In genomic region chr1:234969630-234970370, GRCh38 we compare ENCODE assay signal across 8 cellular contexts.
DNase-seq lines count a peak whose midpoint lies in the region; ATAC-seq and TF ChIP-seq lines count a peak whose summit lies in the region.

No MANE protein-coding gene starts in this region.

- ATAC-seq in GM23338: peak; percentile 68
- peak; percentile 37 for ATAC-seq in thoracic aorta (ENCODE audit: insufficient number of reproducible peaks, low FRiP score, low read depth)
- no peak for ATAC-seq in GM18511 (IDR thresholded peaks at IDR 0.05; ENCODE audit: unreplicated experiment)
- ATAC-seq in HG03354 (IDR thresholded peaks at IDR 0.05; ENCODE audit: poor library complexity, severe bottlenecking, unreplicated experiment): no peak

- TF ChIP-seq CTCF in GM23338 (conservative IDR thresholded peaks at IDR 0.05; ENCODE audit: low read depth in 2 of 2) (no peak), dorsolateral prefrontal cortex (IDR thresholded peaks at IDR 0.05 in 54 of 56, conservative IDR thresholded peaks at IDR 0.05 in 2 of 56; ENCODE audit: low read depth in 1 of 56, partially characterized antibody in 56 of 56) (peak in 32 of 56 donors; percentile 7 to 52 (median 30)), thoracic aorta (IDR thresholded peaks at IDR 0.05) (no peak)

- H3K9me3 ChIP-seq in thoracic aorta: no peaks in the 10 kb centered on the region

- H4K20me1 ChIP-seq in GM23338 (replicated peaks; ENCODE audit: insufficient read depth): no peaks in the 10 kb centered on the region

- H3F3A ChIP-seq in GM23338 (replicated peaks; ENCODE audit: low read depth): peaks cover 7% of the 10 kb centered on the region; the same call in 1 of the 2 replicates

- no peaks in the 10 kb centered on the region for H3K9me3 Mint-ChIP-seq in GM23338

- intact Hi-C loops in dorsolateral prefrontal cortex (cut with DNase I): loop anchor here in 1 of 2 donors (5.0 kb wide), 1 partner anchor 107 kb away; no protein-coding TSS in a partner anchor

- H3K9me2 ChIP-seq in GM23338 (ENCODE audit: insufficient read depth): 0 out of 2 replicates have a peak, but pooled peaks cover 2% of the 10 kb centered on the region

- H3K27me3 Mint-ChIP-seq in GM23338 (ENCODE audit: insufficient read depth, low read depth, poor library complexity): peaks cover 7% of the 10 kb centered on the region

- H3K27me3 ChIP-seq in GM23338 (ENCODE audit: insufficient read depth) (no peaks in the 10 kb centered on the region), dorsolateral prefrontal cortex (no peaks in the 10 kb centered on the region), thoracic aorta (replicated peaks; ENCODE audit: insufficient read depth) (no peaks in the 10 kb centered on the region)

- H3K27ac ChIP-seq in GM23338 (ENCODE audit: low read depth): peak overlapping the region; percentile 89
- H3K27ac ChIP-seq in dorsolateral prefrontal cortex: peak overlapping the region; percentile 19 to 93 (median 85)
- peak overlapping the region; percentile 87 to 93 for H3K27ac ChIP-seq in thoracic aorta

- peaks cover 40% of the 10 kb centered on the region for H3K4me1 Mint-ChIP-seq in GM23338

- peaks cover 19% of the 10 kb centered on the region for H3K4me1 ChIP-seq in GM23338 (ENCODE audit: insufficient read depth)
- peaks cover 37 to 55% of the 10 kb centered on the region in 2 donors for H3K4me1 ChIP-seq in thoracic aorta (ENCODE audit: control insufficient read depth in 1 of 2, low read depth in 2 of 2)

- H3K4me3 ChIP-seq in GM23338 (peak overlapping the region; percentile 35), dorsolateral prefrontal cortex (peak overlapping the region; percentile 13 to 66 (median 48)), thoracic aorta (peak overlapping the region; percentile 70)

- H3K36me3 Mint-ChIP-seq in GM23338 (ENCODE audit: low read depth): no peaks in the 10 kb centered on the region

- H3K4me3 Mint-ChIP-seq in GM23338: peak overlapping the region; percentile 51

- DNase-seq in GM23338 (ENCODE audit: low spot score): peak; percentile 78
- peak; percentile 98 for DNase-seq in NCI-H69 (lab: John Stamatoyannopoulos, UW)
- peak; percentile 30 to 84 (median 74) for DNase-seq in dorsolateral prefrontal cortex
- DNase-seq in lung microvascular endothelial cell (ENCODE audit: low read depth in 2 of 2): peak; percentile 67 to 68
- no peak for DNase-seq in thoracic aorta (ENCODE audit: low spot score)
- DNase-seq in stimulated activated CD4-positive, alpha-beta T cell treated with anti-CD3 and anti-CD28 coated beads, Interleukin-2, amount 100 ng/mL, for 48 hours: no peak

- H3K79me2 ChIP-seq in GM23338 (replicated peaks; ENCODE audit: insufficient read depth): no peaks in the 10 kb centered on the region

- peak overlapping the region; percentile 93; the same call in 1 of the 2 replicates for H2AFZ ChIP-seq in GM23338

- H3K36me3 ChIP-seq in GM23338 (ENCODE audit: insufficient read depth) (no peaks in the 10 kb centered on the region), thoracic aorta (no peaks in the 10 kb centered on the region)

- H3K27ac Mint-ChIP-seq in GM23338: 0 out of 2 replicates have a peak overlapping the region, but pooled peaks have one; percentile 30

- peak overlapping the region; percentile 70 for H3K4me2 ChIP-seq in GM23338

TF ChIP-seq in GM23338, 12 proteins besides CTCF, POLR2A, EP300 and RAD21 (continues in another document):
- TF ChIP-seq CREB1 (CRISPR knock-in tag; IDR thresholded peaks at IDR 0.05; ENCODE audit: low read depth) (no peak), STAT1 (IDR thresholded peaks at IDR 0.05; ENCODE audit: unreplicated experiment) (no peak), EZH2phosphoT487 (IDR thresholded peaks at IDR 0.05; ENCODE audit: unreplicated experiment) (no peak), EZH2 (IDR thresholded peaks at IDR 0.05; ENCODE audit: low read depth, unreplicated experiment) (no peak), JUNB (IDR thresholded peaks at IDR 0.05; ENCODE audit: unreplicated experiment) (no peak), NANOG (IDR thresholded peaks at IDR 0.05; ENCODE audit: borderline replicate concordance) (no peak), ZNF331 (CRISPR knock-in tag; IDR thresholded peaks at IDR 0.05; ENCODE audit: low read depth) (no peak), REST (IDR thresholded peaks at IDR 0.05; ENCODE audit: unreplicated experiment) (no peak), ZNF114 (CRISPR knock-in tag; IDR thresholded peaks at IDR 0.05) (no peak)
- TF ChIP-seq, protein P1, sequence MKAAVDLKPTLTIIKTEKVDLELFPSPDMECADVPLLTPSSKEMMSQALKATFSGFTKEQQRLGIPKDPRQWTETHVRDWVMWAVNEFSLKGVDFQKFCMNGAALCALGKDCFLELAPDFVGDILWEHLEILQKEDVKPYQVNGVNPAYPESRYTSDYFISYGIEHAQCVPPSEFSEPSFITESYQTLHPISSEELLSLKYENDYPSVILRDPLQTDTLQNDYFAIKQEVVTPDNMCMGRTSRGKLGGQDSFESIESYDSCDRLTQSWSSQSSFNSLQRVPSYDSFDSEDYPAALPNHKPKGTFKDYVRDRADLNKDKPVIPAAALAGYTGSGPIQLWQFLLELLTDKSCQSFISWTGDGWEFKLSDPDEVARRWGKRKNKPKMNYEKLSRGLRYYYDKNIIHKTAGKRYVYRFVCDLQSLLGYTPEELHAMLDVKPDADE (IDR thresholded peaks at IDR 0.05): no peak

Comparison
In these comparisons a context has a peak if more than half of its experiments do, and no peak if none do; other contexts are left out.
1. ATAC-seq: peak in GM23338 (single experiment) and thoracic aorta (single experiment); none in GM18511 (single experiment) and HG03354 (single experiment).
2. DNase-seq: peak in GM23338 (single experiment), NCI-H69 (single experiment), dorsolateral prefrontal cortex (10 of 10) and lung microvascular endothelial cell (2 of 2); none in thoracic aorta (single experiment) and stimulated activated CD4-positive, alpha-beta T cell treated with anti-CD3 and anti-CD28 coated beads, Interleukin-2, amount 100 ng/mL, for 48 hours (0 of 2).
3. CTCF ChIP-seq: peak in dorsolateral prefrontal cortex (32 of 56); none in GM23338 (0 of 2) and thoracic aorta (single experiment).
4. Peak in every context shown above with its lines, with median percentiles within 50 percentile points of each other: H3K27ac ChIP-seq and H3K4me3 ChIP-seq.